In the genomic region with DNA sequence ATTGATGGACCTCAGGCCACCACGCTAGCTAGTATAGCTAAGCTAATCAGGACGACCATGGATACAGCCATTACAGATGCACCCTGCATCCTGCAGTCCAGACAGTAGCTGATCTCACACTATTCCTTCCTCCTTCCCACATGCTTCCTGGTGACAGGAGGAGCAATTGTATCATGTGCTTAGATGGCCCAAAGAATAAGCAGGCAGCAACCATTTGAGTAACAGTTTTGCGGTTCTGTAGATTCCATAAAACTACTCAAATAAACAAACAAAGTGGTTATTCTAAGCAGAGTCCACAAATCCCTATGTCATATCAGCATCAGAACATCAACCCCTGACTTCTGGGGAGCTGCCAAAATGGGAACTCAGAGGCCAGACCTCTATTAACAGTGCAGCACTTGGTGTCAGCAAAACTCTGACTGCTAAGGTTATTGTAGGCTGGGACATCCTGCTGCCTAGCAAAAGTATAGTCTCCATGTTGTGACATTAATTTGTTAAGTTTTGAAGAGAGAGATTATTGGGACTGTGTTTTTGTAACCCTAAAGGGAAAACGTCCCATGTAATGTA, we compare ENCODE assay signal across 23 cellular contexts.
"Had no signal": no experiment of that assay in that cellular context is flagged by ENCODE, and none has a peak within 500 bp of the region (broad histone marks: within the 10 kb centered on the region; RNA-seq: fewer than 3 reads in every experiment).

No MANE protein-coding gene starts in this region.

- H3K27me3 ChIP-seq: body of pancreas, foreskin keratinocyte, stomach had no signal

- H3K4me3 Mint-ChIP-seq: activated B cell treated with CpG ODN at 0.5 μM for 24 hours; activated CD4-positive, alpha-beta memory T cell treated with anti-CD3 and anti-CD28 coated beads, Interleukin-2, amount 10 ng/mL, durations not matched to agents 7 days and 5 days; activated CD8-positive, alpha-beta memory T cell treated with anti-CD3 and anti-CD28 coated beads, Interleukin-2, amount 10 ng/mL, durations not matched to agents 7 days and 5 days; activated naive CD8-positive, alpha-beta T cell; endodermal cell; memory B cell; naive B cell; neural crest cell; stimulated activated effector memory CD8-positive, alpha-beta T cell treated with anti-CD3 and anti-CD28 coated beads, Interleukin-12 subunit alpha, Interleukin-12 subunit beta, amount 100 ng/mL, for 72 hours; T-helper 2 cell treated with Interferon-gamma antibody and Interleukin-4, amounts not matched to agents 5 μg/mL and 100 μg/mL, for 36 hours; type B pancreatic cell had no signal

- ATAC-seq: activated CD8-positive, alpha-beta memory T cell treated with anti-CD3 and anti-CD28 coated beads, Interleukin-2, amount 10 ng/mL, durations not matched to agents 7 days and 5 days; body of pancreas; foreskin keratinocyte; right cardiac atrium; stimulated activated effector memory CD8-positive, alpha-beta T cell treated with anti-CD3 and anti-CD28 coated beads, Interleukin-12 subunit alpha, Interleukin-12 subunit beta, amount 100 ng/mL, for 72 hours had no signal

- H3K4me1 ChIP-seq: foreskin keratinocyte, prostate gland, stomach had no signal

- DNase-seq: activated B cell treated with CpG ODN at 0.5 μM for 24 hours; activated CD4-positive, alpha-beta memory T cell treated with anti-CD3 and anti-CD28 coated beads, Interleukin-2, amount 10 ng/mL, durations not matched to agents 7 days and 5 days; activated CD4-positive, alpha-beta T cell treated with anti-CD3 and anti-CD28 coated beads for 48 hours; activated CD8-positive, alpha-beta memory T cell treated with anti-CD3 and anti-CD28 coated beads, Interleukin-2, amount 10 ng/mL, durations not matched to agents 7 days and 5 days; endodermal cell; foreskin keratinocyte; glutamatergic neuron; hypothalamus; naive B cell; right cardiac atrium; stimulated activated CD4-positive, alpha-beta T cell treated with anti-CD3 and anti-CD28 coated beads, Interleukin-4, amount 100 ng/mL, for 1 hour; stomach had no signal

- H3K36me3 ChIP-seq: prostate gland, stomach had no signal

- FAIRE-seq: keratinocyte had no signal

- H3K27me3 Mint-ChIP-seq: activated B cell treated with CpG ODN at 0.5 μM for 24 hours; activated CD4-positive, alpha-beta memory T cell treated with anti-CD3 and anti-CD28 coated beads, Interleukin-2, amount 10 ng/mL, durations not matched to agents 7 days and 5 days; activated CD8-positive, alpha-beta memory T cell treated with anti-CD3 and anti-CD28 coated beads, Interleukin-2, amount 10 ng/mL, durations not matched to agents 7 days and 5 days; activated naive CD8-positive, alpha-beta T cell; memory B cell; naive B cell had no signal

- H3K36me3 Mint-ChIP-seq: activated CD8-positive, alpha-beta memory T cell treated with anti-CD3 and anti-CD28 coated beads, Interleukin-2, amount 10 ng/mL, durations not matched to agents 7 days and 5 days; activated naive CD8-positive, alpha-beta T cell; memory B cell; naive B cell; stimulated activated effector memory CD8-positive, alpha-beta T cell treated with anti-CD3 and anti-CD28 coated beads, Interleukin-12 subunit alpha, Interleukin-12 subunit beta, amount 100 ng/mL, for 72 hours; type B pancreatic cell had no signal

- H3K9me3 Mint-ChIP-seq: activated B cell treated with CpG ODN at 0.5 μM for 24 hours; activated CD4-positive, alpha-beta memory T cell treated with anti-CD3 and anti-CD28 coated beads, Interleukin-2, amount 10 ng/mL, durations not matched to agents 7 days and 5 days; endodermal cell; memory B cell; type B pancreatic cell had no signal

- H3K4me2 ChIP-seq: smooth muscle cell had no signal

- H3K27ac ChIP-seq: body of pancreas, epithelial cell of prostate, foreskin keratinocyte, prostate gland, stomach had no signal

- H3K27ac Mint-ChIP-seq: activated B cell treated with CpG ODN at 0.5 μM for 24 hours; activated CD4-positive, alpha-beta memory T cell treated with anti-CD3 and anti-CD28 coated beads, Interleukin-2, amount 10 ng/mL, durations not matched to agents 7 days and 5 days; activated CD8-positive, alpha-beta memory T cell treated with anti-CD3 and anti-CD28 coated beads, Interleukin-2, amount 10 ng/mL, durations not matched to agents 7 days and 5 days; activated naive CD8-positive, alpha-beta T cell; endodermal cell; memory B cell; naive B cell; stimulated activated effector memory CD8-positive, alpha-beta T cell treated with anti-CD3 and anti-CD28 coated beads, Interleukin-12 subunit alpha, Interleukin-12 subunit beta, amount 100 ng/mL, for 72 hours; T-helper 2 cell treated with Interferon-gamma antibody and Interleukin-4, amounts not matched to agents 5 μg/mL and 100 μg/mL, for 36 hours; type B pancreatic cell had no signal

- H3K4me3 ChIP-seq: body of pancreas, prostate gland, smooth muscle cell, stomach had no signal

- H3K9me3 ChIP-seq: body of pancreas, prostate gland, stomach had no signal

- H3K4me1 Mint-ChIP-seq: activated CD4-positive, alpha-beta memory T cell treated with anti-CD3 and anti-CD28 coated beads, Interleukin-2, amount 10 ng/mL, durations not matched to agents 7 days and 5 days; activated CD8-positive, alpha-beta memory T cell treated with anti-CD3 and anti-CD28 coated beads, Interleukin-2, amount 10 ng/mL, durations not matched to agents 7 days and 5 days; neural crest cell; stimulated activated effector memory CD8-positive, alpha-beta T cell treated with anti-CD3 and anti-CD28 coated beads, Interleukin-12 subunit alpha, Interleukin-12 subunit beta, amount 100 ng/mL, for 72 hours had no signal
